Comparison of ENCODE assay signal across 15 cellular contexts in the genomic region with DNA sequence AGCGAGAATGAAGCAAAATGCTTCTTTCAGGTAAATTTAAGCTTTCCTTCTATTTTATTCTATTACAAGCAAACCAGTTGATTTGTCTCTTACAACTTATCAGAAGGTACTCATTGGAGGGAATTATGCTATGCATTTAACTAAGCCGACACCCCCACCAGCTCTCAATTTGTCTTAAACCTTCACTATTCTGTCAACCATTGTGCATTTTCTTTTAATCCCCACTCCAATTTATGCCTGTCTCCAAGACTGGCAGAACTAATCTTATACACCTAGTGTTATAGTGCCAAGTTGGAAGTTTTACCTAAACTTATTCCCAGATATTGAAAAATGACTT. TPM values are rescaled to one million over a fixed set of nuclear protein-coding genes. Genes with fewer than 3 reads are reported as not detected.
DNase-seq lines count a peak whose midpoint lies in the region; ATAC-seq and TF ChIP-seq lines count a peak whose summit lies in the region.
"Had no signal": no experiment of that assay in that cellular context is flagged by ENCODE, and none has a peak within 500 bp of the region (broad histone marks: within the 10 kb centered on the region; RNA-seq: fewer than 3 reads in every experiment).

No MANE protein-coding gene starts in this region.

- ATAC-seq in activated T-cell treated with anti-CD3 and anti-CD28 coated beads, Interleukin-2, amount 50 U/mL, for 72 hours (replicated peaks in 1 of 2), result no peak
- no peak for ATAC-seq in central memory CD8-positive, alpha-beta T cell (replicated peaks; ENCODE audit: extremely low read depth, poor library complexity, severe bottlenecking)
- no peak for ATAC-seq in stimulated activated memory B cell treated with anti-CD40 and anti-IgM and Interleukin-4, amounts not matched to agents 10 μg/mL and 1 μg/mL and 100 μg/mL, for 72 hours
- ATAC-seq in HG02885 (IDR thresholded peaks at IDR 0.05; ENCODE audit: poor library complexity, unreplicated experiment), result no peak

- no peak overlapping the region for H3K4me2 ChIP-seq in KMS-11

- H3K4me3 ChIP-seq in KMS-11 (IDR thresholded peaks at IDR 0.05; ENCODE audit: insufficient read depth, low read depth, low read length), result no peak overlapping the region

- 0 out of 2 replicates have a peak, but pooled peaks cover 5% of the 10 kb centered on the region for H3K36me3 ChIP-seq in KMS-11 (ENCODE audit: insufficient read depth)

- peak overlapping the region; percentile 87 for H3K27ac Mint-ChIP-seq in activated T-cell treated with anti-CD3 and anti-CD28 coated beads, Interleukin-2, amount 50 U/mL, for 72 hours
- H3K27ac Mint-ChIP-seq in central memory CD8-positive, alpha-beta T cell (ENCODE audit: low read depth), result peak overlapping the region; percentile 38
- peak overlapping the region; percentile 3 for H3K27ac Mint-ChIP-seq in stimulated activated memory B cell treated with anti-CD40 and anti-IgM and Interleukin-4, amounts not matched to agents 10 μg/mL and 1 μg/mL and 100 μg/mL, for 72 hours

- H4K20me1 ChIP-seq in KMS-11 (ENCODE audit: insufficient read depth), result peaks cover 7% of the 10 kb centered on the region; the same call in 1 of the 2 replicates

- H2AFZ ChIP-seq in KMS-11 (ENCODE audit: low read depth), result no peak overlapping the region

- H3K27me3 ChIP-seq in KMS-11 (ENCODE audit: insufficient read depth, low read depth), result no peaks in the 10 kb centered on the region

- H3K36me3 Mint-ChIP-seq in activated T-cell treated with anti-CD3 and anti-CD28 coated beads, Interleukin-2, amount 50 U/mL, for 72 hours (ENCODE audit: insufficient read depth in 2 of 2), result peaks cover 6 to 31% of the 10 kb centered on the region in 2 donors
- peaks cover 66% of the 10 kb centered on the region for H3K36me3 Mint-ChIP-seq in central memory CD8-positive, alpha-beta T cell (ENCODE audit: insufficient read depth)
- peaks cover 29% of the 10 kb centered on the region for H3K36me3 Mint-ChIP-seq in stimulated activated memory B cell treated with anti-CD40 and anti-IgM and Interleukin-4, amounts not matched to agents 10 μg/mL and 1 μg/mL and 100 μg/mL, for 72 hours

- DNase-seq in activated T-cell treated with anti-CD3 and anti-CD28 coated beads, Interleukin-2, amount 50 U/mL, for 72 hours, result no peak
- no peak for DNase-seq in activated T-cell treated with anti-CD3 and anti-CD28 coated beads, Interleukin-2, amount 50 U/mL, for 48 hours
- DNase-seq in central memory CD8-positive, alpha-beta T cell (ENCODE audit: low spot score in 2 of 2), result no peak
- DNase-seq in caudate nucleus (lab: John Stamatoyannopoulos, UW), result no peak
- no peak for DNase-seq in NCI-H748 (lab: John Stamatoyannopoulos, UW; ENCODE audit: unreplicated experiment)
- DNase-seq: AML-193, foreskin melanocyte, GDM1, NCI-H2081, NCI-H748 treated with DMSO at 0.1 percent for 48 hours, SHP77 treated with DMSO at 0.1 percent for 48 hours had no signal

- no peaks in the 10 kb centered on the region for H3K9me3 Mint-ChIP-seq in activated T-cell treated with anti-CD3 and anti-CD28 coated beads, Interleukin-2, amount 50 U/mL, for 72 hours
- no peaks in the 10 kb centered on the region for H3K9me3 Mint-ChIP-seq in central memory CD8-positive, alpha-beta T cell
- no peaks in the 10 kb centered on the region for H3K9me3 Mint-ChIP-seq in stimulated activated memory B cell treated with anti-CD40 and anti-IgM and Interleukin-4, amounts not matched to agents 10 μg/mL and 1 μg/mL and 100 μg/mL, for 72 hours
- H3K9me3 Mint-ChIP-seq: mesothelial cell of epicardium had no signal

- TF ChIP-seq CTCF in KMS-11 (conservative IDR thresholded peaks at IDR 0.05; ENCODE audit: low read depth, low read length), result no peak

- H3K79me2 ChIP-seq in KMS-11 (ENCODE audit: insufficient read depth, low read depth), result peaks cover 6% of the 10 kb centered on the region; the same call in 1 of the 2 replicates

- no peak overlapping the region for H3K4me3 Mint-ChIP-seq in activated T-cell treated with anti-CD3 and anti-CD28 coated beads, Interleukin-2, amount 50 U/mL, for 72 hours
- H3K4me3 Mint-ChIP-seq in central memory CD8-positive, alpha-beta T cell, result no peak overlapping the region
- H3K4me3 Mint-ChIP-seq in stimulated activated memory B cell treated with anti-CD40 and anti-IgM and Interleukin-4, amounts not matched to agents 10 μg/mL and 1 μg/mL and 100 μg/mL, for 72 hours, result no peak overlapping the region
- H3K4me3 Mint-ChIP-seq: mesothelial cell of epicardium had no signal

- H3K4me1 Mint-ChIP-seq in activated T-cell treated with anti-CD3 and anti-CD28 coated beads, Interleukin-2, amount 50 U/mL, for 72 hours (ENCODE audit: low read depth), result peaks cover 17% of the 10 kb centered on the region
- peaks cover 10% of the 10 kb centered on the region for H3K4me1 Mint-ChIP-seq in central memory CD8-positive, alpha-beta T cell
- H3K4me1 Mint-ChIP-seq in stimulated activated memory B cell treated with anti-CD40 and anti-IgM and Interleukin-4, amounts not matched to agents 10 μg/mL and 1 μg/mL and 100 μg/mL, for 72 hours, result no peaks in the 10 kb centered on the region
- H3K4me1 Mint-ChIP-seq: mesothelial cell of epicardium had no signal

- no peaks in the 10 kb centered on the region for H3K27me3 Mint-ChIP-seq in activated T-cell treated with anti-CD3 and anti-CD28 coated beads, Interleukin-2, amount 50 U/mL, for 72 hours (ENCODE audit: low read depth)
- H3K27me3 Mint-ChIP-seq in central memory CD8-positive, alpha-beta T cell, result no peaks in the 10 kb centered on the region
- no peaks in the 10 kb centered on the region for H3K27me3 Mint-ChIP-seq in stimulated activated memory B cell treated with anti-CD40 and anti-IgM and Interleukin-4, amounts not matched to agents 10 μg/mL and 1 μg/mL and 100 μg/mL, for 72 hours

- H3K27ac ChIP-seq in KMS-11, result peak overlapping the region; percentile 24; the same call in 1 of the 2 replicates
- H3K27ac ChIP-seq in caudate nucleus (ENCODE audit: low read depth, low read length), result no peak overlapping the region

- peaks cover 15% of the 10 kb centered on the region for H3K4me1 ChIP-seq in KMS-11 (ENCODE audit: low read depth, poor library complexity, severe bottlenecking)

- no peak overlapping the region for H3K9ac ChIP-seq in KMS-11

RNA-seq across cellular contexts. Expression of a gene that starts 12.5 kb away (rescaled TPM):
- total RNA-seq in activated T-cell treated with anti-CD3 and anti-CD28 coated beads, Interleukin-2, amount 50 U/mL, for 72 hours, result 100 to 1,000 TPM; 284 to 353 TPM

RNA-seq across cellular contexts. Expression of a gene that starts 12.7 kb away (rescaled TPM):
- total RNA-seq in activated T-cell treated with anti-CD3 and anti-CD28 coated beads, Interleukin-2, amount 50 U/mL, for 72 hours, result 10 to 100 TPM; 36.2 to 44.8 TPM

RNA-seq across cellular contexts. Expression of a gene that starts 55.3 kb away (rescaled TPM):
- total RNA-seq in activated T-cell treated with anti-CD3 and anti-CD28 coated beads, Interleukin-2, amount 50 U/mL, for 72 hours, result 10 to 100 TPM; 38.2 to 39.2 TPM

Comparison
In these comparisons a context has a peak if more than half of its experiments do, and no peak if none do; other contexts are left out.
1. H3K27ac Mint-ChIP-seq: peak in every context shown above with its lines; median percentile 87 in activated T-cell treated with anti-CD3 and anti-CD28 coated beads, Interleukin-2, amount 50 U/mL, for 72 hours; 38 in central memory CD8-positive, alpha-beta T cell; 3 in stimulated activated memory B cell treated with anti-CD40 and anti-IgM and Interleukin-4, amounts not matched to agents 10 μg/mL and 1 μg/mL and 100 μg/mL, for 72 hours.